ENCODE assay signal across 1 cellular context in genomic region chr1:113929750-113930498, GRCh38.
TF ChIP-seq lines count a peak whose summit lies in the region.

No MANE protein-coding gene starts in this region.

TF ChIP-seq in K562, 482 proteins besides CTCF, POLR2A, EP300 and RAD21 (continued from another document and continues in another):
- TF ChIP-seq ZNF354B (CRISPR knock-in tag; IDR thresholded peaks at IDR 0.05) (no peak), PURB (CRISPR knock-in tag; IDR thresholded peaks at IDR 0.05; ENCODE audit: low read depth) (no peak), ARID3A (IDR thresholded peaks at IDR 0.05; ENCODE audit: borderline replicate concordance, low read depth, low read length) (no peak), YY1 (IDR thresholded peaks at IDR 0.05; ENCODE audit: borderline replicate concordance in 1 of 3, control insufficient read depth in 1 of 3, extremely low read depth in 1 of 3, insufficient read depth in 3 of 3, insufficient read length in 1 of 3, insufficient replicate concordance in 2 of 3, low read depth in 1 of 3, low read length in 2 of 3) (peak in 1 of 3 experiments; percentile 30), ZNF282 (CRISPR knock-in tag; IDR thresholded peaks at IDR 0.05) (no peak), RFX7 (CRISPR knock-in tag; IDR thresholded peaks at IDR 0.05) (no peak), HIVEP1 (CRISPR knock-in tag; IDR thresholded peaks at IDR 0.05) (0 out of 2 replicates have a peak, but pooled peaks have one; percentile 48), SRSF1 (IDR thresholded peaks at IDR 0.05; ENCODE audit: low read depth, low read length) (no peak), SMC3 (conservative IDR thresholded peaks at IDR 0.05; ENCODE audit: insufficient read depth, low read depth, low read length) (no peak), ETV1 (tag; conservative IDR thresholded peaks at IDR 0.05; ENCODE audit: low read depth) (no peak), CBFB (CRISPR knock-in tag; IDR thresholded peaks at IDR 0.05) (no peak), SLC30A9 (CRISPR knock-in tag; IDR thresholded peaks at IDR 0.05) (no peak), ZFP1 (CRISPR knock-in tag; IDR thresholded peaks at IDR 0.05) (no peak), ETS1 (conservative IDR thresholded peaks at IDR 0.05; ENCODE audit: control insufficient read depth, low read depth, low read length) (no peak), MTA2 (IDR thresholded peaks at IDR 0.05; ENCODE audit: low read depth) (no peak), RFX1 (IDR thresholded peaks at IDR 0.05) (no peak), RBM17 (IDR thresholded peaks at IDR 0.05; ENCODE audit: borderline replicate concordance, low read depth, low read length) (no peak), GABPB1 (CRISPR knock-in tag; IDR thresholded peaks at IDR 0.05) (no peak), BDP1 (IDR thresholded peaks at IDR 0.05; ENCODE audit: insufficient read depth, insufficient read length) (no peak), KLF13 (tag; IDR thresholded peaks at IDR 0.05; ENCODE audit: borderline replicate concordance, low read depth) (0 out of 2 replicates have a peak, but pooled peaks have one; percentile 23), ZNF77 (CRISPR knock-in tag; IDR thresholded peaks at IDR 0.05) (no peak), ZNF24 (IDR thresholded peaks at IDR 0.05) (no peak), ARID2 (IDR thresholded peaks at IDR 0.05) (no peak), L3MBTL2 (IDR thresholded peaks at IDR 0.05) (peak; percentile 23; the same call in 1 of the 2 replicates), STAG1 (CRISPR knock-in tag; IDR thresholded peaks at IDR 0.05; ENCODE audit: borderline replicate concordance) (no peak; the same call in 1 of the 2 replicates), MECOM (CRISPR knock-in tag; IDR thresholded peaks at IDR 0.05) (no peak), ZNF444 (CRISPR knock-in tag; IDR thresholded peaks at IDR 0.05) (no peak), SMAD3 (CRISPR knock-in tag; conservative IDR thresholded peaks at IDR 0.05) (no peak), TFAM (CRISPR knock-in tag; conservative IDR thresholded peaks at IDR 0.05) (no peak), GTF2A2 (tag; IDR thresholded peaks at IDR 0.05) (0 out of 2 replicates have a peak, but pooled peaks have one; percentile 40), ZNF707 (CRISPR knock-in tag; conservative IDR thresholded peaks at IDR 0.05) (no peak), COPS2 (conservative IDR thresholded peaks at IDR 0.05) (no peak), ZNF79 (CRISPR knock-in tag; IDR thresholded peaks at IDR 0.05; ENCODE audit: low read depth) (no peak), HLTF (IDR thresholded peaks at IDR 0.05) (no peak), ATF3 (IDR thresholded peaks at IDR 0.05) (no peak), ATF3 (CRISPR knock-in tag; conservative IDR thresholded peaks at IDR 0.05) (no peak), MYBL2 (IDR thresholded peaks at IDR 0.05; ENCODE audit: low read depth) (no peak), MYBL2 (CRISPR knock-in tag; IDR thresholded peaks at IDR 0.05; ENCODE audit: borderline replicate concordance) (no peak), PRMT5 (CRISPR knock-in tag; IDR thresholded peaks at IDR 0.05) (no peak), CHD2 (IDR thresholded peaks at IDR 0.05; ENCODE audit: low read depth, low read length) (no peak), ZBTB1 (CRISPR knock-in tag; IDR thresholded peaks at IDR 0.05; ENCODE audit: borderline replicate concordance, low read depth) (0 out of 2 replicates have a peak, but pooled peaks have one; percentile 5)
- TF ChIP-seq, protein P1, sequence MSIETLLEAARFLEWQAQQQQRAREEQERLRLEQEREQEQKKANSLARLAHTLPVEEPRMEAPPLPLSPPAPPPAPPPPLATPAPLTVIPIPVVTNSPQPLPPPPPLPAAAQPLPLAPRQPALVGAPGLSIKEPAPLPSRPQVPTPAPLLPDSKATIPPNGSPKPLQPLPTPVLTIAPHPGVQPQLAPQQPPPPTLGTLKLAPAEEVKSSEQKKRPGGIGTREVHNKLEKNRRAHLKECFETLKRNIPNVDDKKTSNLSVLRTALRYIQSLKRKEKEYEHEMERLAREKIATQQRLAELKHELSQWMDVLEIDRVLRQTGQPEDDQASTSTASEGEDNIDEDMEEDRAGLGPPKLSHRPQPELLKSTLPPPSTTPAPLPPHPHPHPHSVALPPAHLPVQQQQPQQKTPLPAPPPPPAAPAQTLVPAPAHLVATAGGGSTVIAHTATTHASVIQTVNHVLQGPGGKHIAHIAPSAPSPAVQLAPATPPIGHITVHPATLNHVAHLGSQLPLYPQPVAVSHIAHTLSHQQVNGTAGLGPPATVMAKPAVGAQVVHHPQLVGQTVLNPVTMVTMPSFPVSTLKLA (conservative IDR thresholded peaks at IDR 0.05), result peak; percentile 21 to 45
- TF ChIP-seq, protein P2, sequence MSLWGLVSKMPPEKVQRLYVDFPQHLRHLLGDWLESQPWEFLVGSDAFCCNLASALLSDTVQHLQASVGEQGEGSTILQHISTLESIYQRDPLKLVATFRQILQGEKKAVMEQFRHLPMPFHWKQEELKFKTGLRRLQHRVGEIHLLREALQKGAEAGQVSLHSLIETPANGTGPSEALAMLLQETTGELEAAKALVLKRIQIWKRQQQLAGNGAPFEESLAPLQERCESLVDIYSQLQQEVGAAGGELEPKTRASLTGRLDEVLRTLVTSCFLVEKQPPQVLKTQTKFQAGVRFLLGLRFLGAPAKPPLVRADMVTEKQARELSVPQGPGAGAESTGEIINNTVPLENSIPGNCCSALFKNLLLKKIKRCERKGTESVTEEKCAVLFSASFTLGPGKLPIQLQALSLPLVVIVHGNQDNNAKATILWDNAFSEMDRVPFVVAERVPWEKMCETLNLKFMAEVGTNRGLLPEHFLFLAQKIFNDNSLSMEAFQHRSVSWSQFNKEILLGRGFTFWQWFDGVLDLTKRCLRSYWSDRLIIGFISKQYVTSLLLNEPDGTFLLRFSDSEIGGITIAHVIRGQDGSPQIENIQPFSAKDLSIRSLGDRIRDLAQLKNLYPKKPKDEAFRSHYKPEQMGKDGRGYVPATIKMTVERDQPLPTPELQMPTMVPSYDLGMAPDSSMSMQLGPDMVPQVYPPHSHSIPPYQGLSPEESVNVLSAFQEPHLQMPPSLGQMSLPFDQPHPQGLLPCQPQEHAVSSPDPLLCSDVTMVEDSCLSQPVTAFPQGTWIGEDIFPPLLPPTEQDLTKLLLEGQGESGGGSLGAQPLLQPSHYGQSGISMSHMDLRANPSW (CRISPR knock-in tag; IDR thresholded peaks at IDR 0.05), result no peak
- TF ChIP-seq, protein P3, sequence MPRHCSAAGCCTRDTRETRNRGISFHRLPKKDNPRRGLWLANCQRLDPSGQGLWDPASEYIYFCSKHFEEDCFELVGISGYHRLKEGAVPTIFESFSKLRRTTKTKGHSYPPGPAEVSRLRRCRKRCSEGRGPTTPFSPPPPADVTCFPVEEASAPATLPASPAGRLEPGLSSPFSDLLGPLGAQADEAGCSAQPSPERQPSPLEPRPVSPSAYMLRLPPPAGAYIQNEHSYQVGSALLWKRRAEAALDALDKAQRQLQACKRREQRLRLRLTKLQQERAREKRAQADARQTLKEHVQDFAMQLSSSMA (CRISPR knock-in tag; IDR thresholded peaks at IDR 0.05), result no peak
- TF ChIP-seq, protein P4, sequence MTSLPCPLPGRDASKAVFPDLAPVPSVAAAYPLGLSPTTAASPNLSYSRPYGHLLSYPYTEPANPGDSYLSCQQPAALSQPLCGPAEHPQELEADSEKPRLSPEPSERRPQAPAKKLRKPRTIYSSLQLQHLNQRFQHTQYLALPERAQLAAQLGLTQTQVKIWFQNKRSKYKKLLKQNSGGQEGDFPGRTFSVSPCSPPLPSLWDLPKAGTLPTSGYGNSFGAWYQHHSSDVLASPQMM (CRISPR knock-in tag; IDR thresholded peaks at IDR 0.05), result no peak
- TF ChIP-seq, protein P5, sequence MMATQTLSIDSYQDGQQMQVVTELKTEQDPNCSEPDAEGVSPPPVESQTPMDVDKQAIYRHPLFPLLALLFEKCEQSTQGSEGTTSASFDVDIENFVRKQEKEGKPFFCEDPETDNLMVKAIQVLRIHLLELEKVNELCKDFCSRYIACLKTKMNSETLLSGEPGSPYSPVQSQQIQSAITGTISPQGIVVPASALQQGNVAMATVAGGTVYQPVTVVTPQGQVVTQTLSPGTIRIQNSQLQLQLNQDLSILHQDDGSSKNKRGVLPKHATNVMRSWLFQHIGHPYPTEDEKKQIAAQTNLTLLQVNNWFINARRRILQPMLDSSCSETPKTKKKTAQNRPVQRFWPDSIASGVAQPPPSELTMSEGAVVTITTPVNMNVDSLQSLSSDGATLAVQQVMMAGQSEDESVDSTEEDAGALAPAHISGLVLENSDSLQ (IDR thresholded peaks at IDR 0.05), result peak; percentile 70
